In the genomic region with DNA sequence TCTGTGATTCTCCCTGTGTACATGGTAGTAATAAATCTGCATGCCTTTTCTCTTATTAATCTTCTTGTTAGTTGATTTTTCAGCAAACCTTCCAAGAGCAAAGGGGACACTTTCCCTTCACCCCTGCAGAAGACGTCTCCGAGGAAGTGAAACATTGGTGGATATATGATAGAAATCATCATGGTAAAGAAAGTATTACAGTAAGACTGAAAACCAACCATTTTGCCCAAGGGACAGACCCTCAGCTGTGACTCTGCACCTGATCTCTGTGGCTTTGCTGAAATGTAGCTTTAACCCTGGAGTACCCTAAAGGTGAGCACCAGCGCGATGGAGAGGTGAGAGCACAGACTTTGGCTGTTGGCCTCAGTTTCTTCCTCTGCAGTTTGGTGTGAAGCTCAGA, we compare ENCODE assay signal across 24 cellular contexts. TPM values are rescaled to one million over a fixed set of nuclear protein-coding genes. Genes with fewer than 3 reads are reported as not detected.
DNase-seq lines count a peak whose midpoint lies in the region; ATAC-seq and TF ChIP-seq lines count a peak whose summit lies in the region.
"Had no signal": no experiment of that assay in that cellular context is flagged by ENCODE, and none has a peak within 500 bp of the region (broad histone marks: within the 10 kb centered on the region; RNA-seq: fewer than 3 reads in every experiment).

No MANE protein-coding gene starts in this region.

- no peaks in the 10 kb centered on the region for H3K9me3 ChIP-seq in heart left ventricle

- 89 to 91% (median 91%) methylated on average over 4 of the region's 4 CpGs for WGBS in heart left ventricle, 4 donors

- DNase-seq in stimulated activated naive B cell treated with anti-CD40 and anti-IgM and Interleukin-4, amounts not matched to agents 10 μg/mL and 1 μg/mL and 100 μg/mL, for 72 hours, result peak; percentile 28
- DNase-seq in central memory CD4-positive, alpha-beta T cell, result no peak
- DNase-seq in hepatic stellate cell (ENCODE audit: low spot score), result no peak
- no peak for DNase-seq in heart left ventricle
- DNase-seq: activated naive CD8-positive, alpha-beta T cell treated with anti-CD3 and anti-CD28 coated beads, Interleukin-2, amount 50 U/mL, for 24 hours; brain microvascular endothelial cell; cortex of kidney; H9; KBM-7; left cardiac atrium; NCI-H2081; NCI-H510A treated with DMSO at 0.1 percent for 48 hours; PC-3; stimulated activated CD4-positive, alpha-beta T cell treated with anti-CD3 and anti-CD28 coated beads, Interleukin-4, amount 100 ng/mL, for 24 hours; substantia nigra had no signal

- H3K36me3 ChIP-seq in heart left ventricle, result no peaks in the 10 kb centered on the region
- H3K36me3 ChIP-seq: brain microvascular endothelial cell had no signal

- no peaks in the 10 kb centered on the region for H3K27me3 ChIP-seq in heart left ventricle
- H3K27me3 ChIP-seq: brain microvascular endothelial cell had no signal

- peak; percentile 83 for ATAC-seq in GM18909 (IDR thresholded peaks at IDR 0.05; ENCODE audit: poor library complexity, unreplicated experiment)
- peak; percentile 70 for ATAC-seq in HG02610 (IDR thresholded peaks at IDR 0.05; ENCODE audit: unreplicated experiment)
- ATAC-seq in HG03378 (IDR thresholded peaks at IDR 0.05; ENCODE audit: unreplicated experiment), result peak; percentile 50
- peak; percentile 79 to 91 for ATAC-seq in stimulated activated naive B cell treated with anti-CD40 and anti-IgM and Interleukin-4, amounts not matched to agents 10 μg/mL and 1 μg/mL and 100 μg/mL, for 72 hours (replicated peaks)
- no peak for ATAC-seq in heart left ventricle
- ATAC-seq: activated naive CD8-positive, alpha-beta T cell treated with anti-CD3 and anti-CD28 coated beads, Interleukin-2, amount 50 U/mL, for 24 hours; activated T-helper 17 cell treated with anti-CD3 and anti-CD28 coated beads, Interleukin-2, amount 50 U/mL, for 72 hours; left cardiac atrium; natural killer cell treated with Interleukin-12 subunit alpha and Interleukin-12 subunit beta and Interleukin-15 and Interleukin-18, amount 100 ng/mL, for 72 hours; PC-3 had no signal

- peak overlapping the region; percentile 3 to 70 for H3K4me3 Mint-ChIP-seq in stimulated activated naive B cell treated with anti-CD40 and anti-IgM and Interleukin-4, amounts not matched to agents 10 μg/mL and 1 μg/mL and 100 μg/mL, for 72 hours
- H3K4me3 Mint-ChIP-seq: activated naive CD8-positive, alpha-beta T cell treated with anti-CD3 and anti-CD28 coated beads, Interleukin-2, amount 50 U/mL, for 24 hours; activated T-helper 17 cell treated with anti-CD3 and anti-CD28 coated beads, Interleukin-2, amount 50 U/mL, for 72 hours; H9; natural killer cell treated with Interleukin-12 subunit alpha and Interleukin-12 subunit beta and Interleukin-15 and Interleukin-18, amount 100 ng/mL, for 72 hours had no signal

- peaks cover 0 to 2% of the 10 kb centered on the region in 2 donors for H3K9me3 Mint-ChIP-seq in stimulated activated naive B cell treated with anti-CD40 and anti-IgM and Interleukin-4, amounts not matched to agents 10 μg/mL and 1 μg/mL and 100 μg/mL, for 72 hours
- H3K9me3 Mint-ChIP-seq: activated T-helper 17 cell treated with anti-CD3 and anti-CD28 coated beads, Interleukin-2, amount 50 U/mL, for 72 hours; H9 had no signal

- no peak overlapping the region for H3K27ac ChIP-seq in heart left ventricle
- H3K27ac ChIP-seq: brain microvascular endothelial cell, skin epidermis had no signal

- H3K27ac Mint-ChIP-seq in stimulated activated naive B cell treated with anti-CD40 and anti-IgM and Interleukin-4, amounts not matched to agents 10 μg/mL and 1 μg/mL and 100 μg/mL, for 72 hours, result peak overlapping the region; percentile 32
- H3K27ac Mint-ChIP-seq: activated naive CD8-positive, alpha-beta T cell treated with anti-CD3 and anti-CD28 coated beads, Interleukin-2, amount 50 U/mL, for 24 hours; activated T-helper 17 cell treated with anti-CD3 and anti-CD28 coated beads, Interleukin-2, amount 50 U/mL, for 72 hours; H9; natural killer cell treated with Interleukin-12 subunit alpha and Interleukin-12 subunit beta and Interleukin-15 and Interleukin-18, amount 100 ng/mL, for 72 hours; progenitor cell of endocrine pancreas had no signal

- H3K36me3 Mint-ChIP-seq in stimulated activated naive B cell treated with anti-CD40 and anti-IgM and Interleukin-4, amounts not matched to agents 10 μg/mL and 1 μg/mL and 100 μg/mL, for 72 hours, result no peaks in the 10 kb centered on the region
- H3K36me3 Mint-ChIP-seq: natural killer cell treated with Interleukin-12 subunit alpha and Interleukin-12 subunit beta and Interleukin-15 and Interleukin-18, amount 100 ng/mL, for 72 hours had no signal

- no peak overlapping the region for H3K4me3 ChIP-seq in heart left ventricle
- H3K4me3 ChIP-seq: skin epidermis had no signal

- no peaks in the 10 kb centered on the region for H3K27me3 Mint-ChIP-seq in stimulated activated naive B cell treated with anti-CD40 and anti-IgM and Interleukin-4, amounts not matched to agents 10 μg/mL and 1 μg/mL and 100 μg/mL, for 72 hours
- H3K27me3 Mint-ChIP-seq: progenitor cell of endocrine pancreas had no signal

- TF ChIP-seq CTCF in heart left ventricle (IDR thresholded peaks at IDR 0.05), result no peak

- intact Hi-C loops in heart left ventricle (cut with DNase I), result no loop called here

- H3K4me1 Mint-ChIP-seq in stimulated activated naive B cell treated with anti-CD40 and anti-IgM and Interleukin-4, amounts not matched to agents 10 μg/mL and 1 μg/mL and 100 μg/mL, for 72 hours, result peaks cover 35 to 36% of the 10 kb centered on the region in 2 donors
- H3K4me1 Mint-ChIP-seq: activated naive CD8-positive, alpha-beta T cell treated with anti-CD3 and anti-CD28 coated beads, Interleukin-2, amount 50 U/mL, for 24 hours; activated T-helper 17 cell treated with anti-CD3 and anti-CD28 coated beads, Interleukin-2, amount 50 U/mL, for 72 hours had no signal

- no peak for TF ChIP-seq POLR2A in heart left ventricle (IDR thresholded peaks at IDR 0.05)

- H3K4me1 ChIP-seq in heart left ventricle, result no peaks in the 10 kb centered on the region

RNA-seq across cellular contexts. Expression of a gene that starts 32.8 kb away (rescaled TPM):
- under 1 TPM in 1 of 9 donors, not detected in 8; 0.14 TPM for total RNA-seq in heart left ventricle
- not detected for polyA plus RNA-seq in heart left ventricle
- total RNA-seq: activated T-helper 17 cell treated with anti-CD3 and anti-CD28 coated beads, Interleukin-2, amount 50 U/mL, for 72 hours; left cardiac atrium; mesenteric fat pad; natural killer cell treated with Interleukin-12 subunit alpha and Interleukin-12 subunit beta and Interleukin-15 and Interleukin-18, amount 100 ng/mL, for 72 hours; PC-3; T-helper 1 cell treated with Interleukin-12 subunit alpha and Interleukin-12 subunit beta and Interleukin-4 antibody, amounts not matched to agents 30 ng/mL and 1 ng/mL, for 36 hours had no signal

Comparison
In these comparisons a context has a peak if more than half of its experiments do, and no peak if none do; other contexts are left out.
1. ATAC-seq: peak in GM18909 (single experiment), HG02610 (single experiment), HG03378 (single experiment) and stimulated activated naive B cell treated with anti-CD40 and anti-IgM and Interleukin-4, amounts not matched to agents 10 μg/mL and 1 μg/mL and 100 μg/mL, for 72 hours (2 of 2); none in heart left ventricle (0 of 4).